ENCODE assay signal across 9 cellular contexts in genomic region chr3:171614318-171614967, GRCh38.
DNase-seq lines count a peak whose midpoint lies in the region; ATAC-seq and TF ChIP-seq lines count a peak whose summit lies in the region.
"Had no signal": no experiment of that assay in that cellular context is flagged by ENCODE, and none has a peak within 500 bp of the region (broad histone marks: within the 10 kb centered on the region; RNA-seq: fewer than 3 reads in every experiment).

No MANE protein-coding gene starts in this region.

- no peaks in the 10 kb centered on the region for H4K20me1 ChIP-seq in SU-DHL-6 (ENCODE audit: low read depth, low read length)

- H3K9ac ChIP-seq in SU-DHL-6 (ENCODE audit: low read length) = no peak overlapping the region

- ATAC-seq in Right ventricle myocardium superior (ENCODE audit: poor library complexity) (peak; percentile 33), Right ventricle myocardium inferior (no peak), right cardiac atrium (peak; percentile 63 to 65), HG03025 (IDR thresholded peaks at IDR 0.05; ENCODE audit: low FRiP score, unreplicated experiment) (no peak)

- H3K36me3 ChIP-seq in SU-DHL-6 (ENCODE audit: low read length) = no peaks in the 10 kb centered on the region

- TF ChIP-seq CTCF in SU-DHL-6 (IDR thresholded peaks at IDR 0.05; ENCODE audit: insufficient read depth, low read length, poor library complexity, severe bottlenecking) = peak; percentile 35

- no peaks in the 10 kb centered on the region for H3K9me2 ChIP-seq in SU-DHL-6 (replicated peaks; ENCODE audit: insufficient read depth, low read length)

- H3K4me1 ChIP-seq in right cardiac atrium (ENCODE audit: control insufficient read depth, insufficient read depth, low read length) = no peaks in the 10 kb centered on the region

- H3K9me3 ChIP-seq in SU-DHL-6 (ENCODE audit: insufficient read depth, low read length) = no peaks in the 10 kb centered on the region
- H3K9me3 ChIP-seq in right cardiac atrium (ENCODE audit: control insufficient read depth, low read length) = no peaks in the 10 kb centered on the region
- H3K9me3 ChIP-seq: neutrophil had no signal

- no peak overlapping the region for H3K4me2 ChIP-seq in SU-DHL-6 (ENCODE audit: low read depth, low read length, poor library complexity, severe bottlenecking)

- H3K27ac ChIP-seq in SU-DHL-6 (ENCODE audit: low read depth, low read length) (no peak overlapping the region), right cardiac atrium (ENCODE audit: low read length) (no peak overlapping the region), substantia nigra (ENCODE audit: low read depth, low read length, poor library complexity, severe bottlenecking) (no peak overlapping the region)
- H3K27ac ChIP-seq: neutrophil had no signal

- H3K27me3 ChIP-seq in SU-DHL-6 (ENCODE audit: low read length) = no peaks in the 10 kb centered on the region
- no peaks in the 10 kb centered on the region for H3K27me3 ChIP-seq in right cardiac atrium (ENCODE audit: control insufficient read depth, insufficient read depth)
- H3K27me3 ChIP-seq: neutrophil had no signal

- no peak for DNase-seq in Right ventricle myocardium superior
- DNase-seq in Right ventricle myocardium inferior (ENCODE audit: missing footprints) = no peak
- peak; percentile 14 to 63 (median 52) for DNase-seq in right cardiac atrium
- peak in 27 of 49 donors; percentile 1 to 59 (median 19) for DNase-seq in substantia nigra (lab: John Stamatoyannopoulos, UW)
- no peak for DNase-seq in NCI-H128 (lab: John Stamatoyannopoulos, UW; ENCODE audit: unreplicated experiment)
- DNase-seq in KG1 (lab: John Stamatoyannopoulos, UW) = no peak

- 0 out of 2 replicates have a peak, but pooled peaks cover 3% of the 10 kb centered on the region for H3F3A ChIP-seq in SU-DHL-6 (ENCODE audit: insufficient read depth)

- no peak overlapping the region for H2AFZ ChIP-seq in SU-DHL-6 (ENCODE audit: low read depth, low read length, severe bottlenecking)

- intact Hi-C loops in Right ventricle myocardium superior (cut with DNase I) = no loop called here
- intact Hi-C loops in Right ventricle myocardium inferior (cut with DNase I) = no loop called here
- intact Hi-C loops in right cardiac atrium (cut with DNase I) = no loop called here

- WGBS in right cardiac atrium = 24% methylated on average over 12 of the region's 12 CpGs

- H3K4me3 ChIP-seq in SU-DHL-6 (ENCODE audit: insufficient read depth, low read length, poor library complexity, severe bottlenecking) = no peak overlapping the region
- H3K4me3 ChIP-seq in right cardiac atrium (ENCODE audit: low read length) = no peak overlapping the region

- H3K79me2 ChIP-seq in SU-DHL-6 (ENCODE audit: insufficient read depth, low read length) = no peaks in the 10 kb centered on the region

Comparison
In these comparisons a context has a peak if more than half of its experiments do, and no peak if none do; other contexts are left out.
1. ATAC-seq: peak in Right ventricle myocardium superior (single experiment) and right cardiac atrium (2 of 2); none in Right ventricle myocardium inferior (single experiment) and HG03025 (single experiment).
2. DNase-seq: peak in right cardiac atrium (3 of 3) and substantia nigra (27 of 49); none in Right ventricle myocardium superior (single experiment), Right ventricle myocardium inferior (single experiment), NCI-H128 (single experiment) and KG1 (single experiment).